Comparison of ENCODE assay signal across 2 cellular contexts in genomic region chr3:13103416-13104058, GRCh38.
TF ChIP-seq lines count a peak whose summit lies in the region.

No MANE protein-coding gene starts in this region.

TF ChIP-seq in A549, 52 proteins besides CTCF, POLR2A, EP300 and RAD21:
- TF ChIP-seq FOSB (CRISPR knock-in tag; IDR thresholded peaks at IDR 0.05) (no peak), EHMT2 (IDR thresholded peaks at IDR 0.05; ENCODE audit: low read depth) (no peak), MAX (IDR thresholded peaks at IDR 0.05) (no peak), HMGXB4 (CRISPR knock-in tag; IDR thresholded peaks at IDR 0.05; ENCODE audit: borderline replicate concordance) (no peak), ATOH8 (CRISPR knock-in tag; IDR thresholded peaks at IDR 0.05; ENCODE audit: low read depth) (no peak), REST (IDR thresholded peaks at IDR 0.05) (peak; percentile 34; the same call in 1 of the 2 replicates), TFCP2L1 (CRISPR knock-in tag; IDR thresholded peaks at IDR 0.05) (no peak)
TF ChIP-seq in A549: peak in this region for 1.

TF ChIP-seq in K562, 482 proteins besides CTCF, POLR2A, EP300 and RAD21:
- no peak for TF ChIP-seq STAT5B (CRISPR knock-in tag; IDR thresholded peaks at IDR 0.05)
- peak; percentile 73 for TF ChIP-seq ZKSCAN1 (IDR thresholded peaks at IDR 0.05; ENCODE audit: low read depth, low read length)
TF ChIP-seq in K562: peak in this region for 1.
